28 cellular contexts compared by ENCODE assay signal in genomic region chr3:29567505-29567904, GRCh38.
"Had no signal": no experiment of that assay in that cellular context is flagged by ENCODE, and none has a peak within 500 bp of the region (broad histone marks: within the 10 kb centered on the region; RNA-seq: fewer than 3 reads in every experiment).

No MANE protein-coding gene starts in this region.

- H3K27me3 ChIP-seq: hepatocyte, neural progenitor cell, neutrophil, right lobe of liver, stomach, suprapubic skin, tibial artery, upper lobe of right lung had no signal

- H3K4me1 ChIP-seq: neural progenitor cell, parathyroid adenoma, right lobe of liver, stomach had no signal

- H3K9me3 ChIP-seq: neutrophil, right lobe of liver, thoracic aorta, tibial artery, upper lobe of right lung had no signal

- DNase-seq: islet precursor cell; left cardiac atrium; mesendoderm; naive B cell; natural killer cell; nephron progenitor cell; occipital lobe; psoas muscle; right lobe of liver; stimulated activated CD4-positive, alpha-beta T cell treated with anti-CD3 and anti-CD28 coated beads, Interleukin-12 subunit alpha, Interleukin-12 subunit beta, amount 100 ng/mL, for 4 hours; stimulated activated CD4-positive, alpha-beta T cell treated with anti-CD3 and anti-CD28 coated beads, Interleukin-15, amount 100 ng/mL, for 24 hours; stimulated activated CD4-positive, alpha-beta T cell treated with anti-CD3 and anti-CD28 coated beads, Interleukin-2, amount 100 ng/mL, for 24 hours; stimulated activated CD4-positive, alpha-beta T cell treated with anti-CD3 and anti-CD28 coated beads, Interleukin-4, amount 100 ng/mL, for 1 hour; stimulated activated naive B cell treated with anti-CD40 and anti-IgM and Interleukin-4, amounts not matched to agents 10 μg/mL and 1 μg/mL and 100 μg/mL, for 72 hours; stimulated activated naive CD8-positive, alpha-beta T cell treated with anti-CD3 and anti-CD28 coated beads, Interleukin-15, Interleukin-2, amounts not matched to agents 100 U/mL and 50 U/mL, for 24 hours; stomach; tibial artery; trophoblast cell; upper lobe of right lung had no signal

- H3K36me3 ChIP-seq: neural progenitor cell, neutrophil, right lobe of liver, stomach, suprapubic skin, thoracic aorta, tibial artery, upper lobe of right lung had no signal

- ATAC-seq: left lobe of liver; natural killer cell; psoas muscle; right lobe of liver; stimulated activated naive B cell treated with anti-CD40 and anti-IgM and Interleukin-4, amounts not matched to agents 10 μg/mL and 1 μg/mL and 100 μg/mL, for 72 hours; stimulated activated naive CD8-positive, alpha-beta T cell treated with anti-CD3 and anti-CD28 coated beads, Interleukin-15, Interleukin-2, amounts not matched to agents 100 U/mL and 50 U/mL, for 24 hours; upper lobe of right lung had no signal

- H3K27ac ChIP-seq: hepatocyte, neural progenitor cell, neutrophil, parathyroid adenoma, psoas muscle, right lobe of liver, skin epidermis, stomach, suprapubic skin, tibial artery, upper lobe of right lung had no signal

- H3K4me3 ChIP-seq: hepatocyte, lung, neural progenitor cell, psoas muscle, right lobe of liver, skin epidermis, stomach, suprapubic skin, thoracic aorta, tibial artery, upper lobe of right lung had no signal
